Comparison of ENCODE assay signal across 16 cellular contexts in genomic region chr1:181551249-181551648, GRCh38.
DNase-seq lines count a peak whose midpoint lies in the region; ATAC-seq and TF ChIP-seq lines count a peak whose summit lies in the region.
"Had no signal": no experiment of that assay in that cellular context is flagged by ENCODE, and none has a peak within 500 bp of the region (broad histone marks: within the 10 kb centered on the region; RNA-seq: fewer than 3 reads in every experiment).

No MANE protein-coding gene starts in this region.

- H3K4me1 Mint-ChIP-seq in brain (peaks cover 64% of the 10 kb centered on the region), T-cell (no peaks in the 10 kb centered on the region)

- H3K27ac ChIP-seq in lower lobe of right lung (no peak overlapping the region), thyroid gland (no peak overlapping the region), testis (no peak overlapping the region)
- H3K27ac ChIP-seq: upper lobe of left lung, WERI-Rb-1 had no signal

- 9 to 14% methylated on average over 6 of the region's 6 CpGs for WGBS in thyroid gland, 2 donors
- 20 to 64% methylated on average over 2 to 6 of the region's 6 CpGs for WGBS in testis, 2 donors

- CTCF ChIA-PET in T-cell (lab: Charles Lee), result interaction anchor here in 1 of 2 donors (0.7 kb wide), 1 partner anchor 468 kb away, joined by 3 read pairs; no protein-coding TSS in a partner anchor

- POLR2A ChIA-PET in T-cell (lab: Charles Lee), result no interaction called here

- peak; percentile 61 for DNase-seq in NCI-H748 (lab: John Stamatoyannopoulos, UW; ENCODE audit: unreplicated experiment)
- no peak for DNase-seq in NCI-H748 treated with DMSO at 0.1 percent for 48 hours (lab: John Stamatoyannopoulos, UW)
- no peak for DNase-seq in lower lobe of right lung
- peak; percentile 88 to 91 for DNase-seq in thyroid gland
- no peak for DNase-seq in T-cell
- DNase-seq in testis, result no peak
- DNase-seq: DND-41, foreskin fibroblast, NCI-H1092 treated with DMSO at 0.1 percent for 48 hours, upper lobe of left lung, WERI-Rb-1 had no signal

- H3K27ac Mint-ChIP-seq in brain, result peak overlapping the region; percentile 86 to 94 (median 92)
- H3K27ac Mint-ChIP-seq in T-cell, result no peak overlapping the region
- H3K27ac Mint-ChIP-seq: activated naive CD4-positive, alpha-beta T cell treated with anti-CD3 and anti-CD28 coated beads, Interleukin-2, amount 50 U/mL, for 72 hours; natural killer cell treated with Interleukin-12 subunit alpha and Interleukin-12 subunit beta and Interleukin-15 and Interleukin-18, amount 100 ng/mL, for 72 hours had no signal

- H3K27me3 ChIP-seq in lower lobe of right lung (ENCODE audit: low read depth) (no peaks in the 10 kb centered on the region), thyroid gland (no peaks in the 10 kb centered on the region), testis (no peaks in the 10 kb centered on the region)
- H3K27me3 ChIP-seq: upper lobe of left lung had no signal

- H3K36me3 Mint-ChIP-seq in brain (no peaks in the 10 kb centered on the region), T-cell (no peaks in the 10 kb centered on the region)
- H3K36me3 Mint-ChIP-seq: activated naive CD4-positive, alpha-beta T cell treated with anti-CD3 and anti-CD28 coated beads, Interleukin-2, amount 50 U/mL, for 72 hours; natural killer cell treated with Interleukin-12 subunit alpha and Interleukin-12 subunit beta and Interleukin-15 and Interleukin-18, amount 100 ng/mL, for 72 hours had no signal

- H3K36me3 ChIP-seq in lower lobe of right lung (no peaks in the 10 kb centered on the region), thyroid gland (no peaks in the 10 kb centered on the region), testis (ENCODE audit: low read depth, missing control alignments) (no peaks in the 10 kb centered on the region)
- H3K36me3 ChIP-seq: upper lobe of left lung, WERI-Rb-1 had no signal

- intact Hi-C loops in lower lobe of right lung (cut with DNase I), result no loop called here
- intact Hi-C loops in thyroid gland (cut with DNase I), result no loop called here
- intact Hi-C loops in testis (cut with DNase I; ENCODE audit: low total_unique reads), result no loop called here

- TF ChIP-seq POLR2A in thyroid gland (IDR thresholded peaks at IDR 0.05) (no peak), testis (IDR thresholded peaks at IDR 0.05) (no peak)

- peak; percentile 28 to 54 for ATAC-seq in lower lobe of right lung
- ATAC-seq in T-cell (replicated peaks in 1 of 4), result no peak
- no peak for ATAC-seq in GM18861 (IDR thresholded peaks at IDR 0.05; ENCODE audit: unreplicated experiment)
- ATAC-seq: activated naive CD4-positive, alpha-beta T cell treated with anti-CD3 and anti-CD28 coated beads, Interleukin-2, amount 50 U/mL, for 72 hours; natural killer cell treated with Interleukin-12 subunit alpha and Interleukin-12 subunit beta and Interleukin-15 and Interleukin-18, amount 100 ng/mL, for 72 hours had no signal

- no peaks in the 10 kb centered on the region for H3K27me3 Mint-ChIP-seq in brain
- H3K27me3 Mint-ChIP-seq in T-cell, result peaks cover 33 to 46% of the 10 kb centered on the region in 2 donors

- H3K4me3 Mint-ChIP-seq in brain (peak overlapping the region in 4 of 5 experiments; percentile 4 to 64 (median 26)), T-cell (no peak overlapping the region)
- H3K4me3 Mint-ChIP-seq: natural killer cell treated with Interleukin-12 subunit alpha and Interleukin-12 subunit beta and Interleukin-15 and Interleukin-18, amount 100 ng/mL, for 72 hours had no signal

- TF ChIP-seq CTCF in brain (conservative IDR thresholded peaks at IDR 0.05) (no peak), lower lobe of right lung (IDR thresholded peaks at IDR 0.05) (no peak), thyroid gland (IDR thresholded peaks at IDR 0.05) (no peak), testis (IDR thresholded peaks at IDR 0.05) (no peak)

- H3K9me3 ChIP-seq in lower lobe of right lung (no peaks in the 10 kb centered on the region), thyroid gland (no peaks in the 10 kb centered on the region), testis (no peaks in the 10 kb centered on the region)
- H3K9me3 ChIP-seq: upper lobe of left lung had no signal

- H3K4me3 ChIP-seq in lower lobe of right lung (no peak overlapping the region), thyroid gland (replicated peaks in 1 of 3) (no peak overlapping the region), testis (no peak overlapping the region)
- H3K4me3 ChIP-seq: smooth muscle cell, upper lobe of left lung had no signal

- H3K9me3 Mint-ChIP-seq in brain (no peaks in the 10 kb centered on the region), T-cell (no peaks in the 10 kb centered on the region)
- H3K9me3 Mint-ChIP-seq: activated naive CD4-positive, alpha-beta T cell treated with anti-CD3 and anti-CD28 coated beads, Interleukin-2, amount 50 U/mL, for 72 hours; natural killer cell treated with Interleukin-12 subunit alpha and Interleukin-12 subunit beta and Interleukin-15 and Interleukin-18, amount 100 ng/mL, for 72 hours had no signal

- H3K4me1 ChIP-seq in lower lobe of right lung (no peaks in the 10 kb centered on the region), thyroid gland (peaks cover 4 to 5% of the 10 kb centered on the region in 2 donors), testis (no peaks in the 10 kb centered on the region)
- H3K4me1 ChIP-seq: upper lobe of left lung had no signal

Comparison
In these comparisons a context has a peak if more than half of its experiments do, and no peak if none do; other contexts are left out.
1. DNase-seq: peak in NCI-H748 (single experiment) and thyroid gland (2 of 2); none in NCI-H748 treated with DMSO at 0.1 percent for 48 hours (single experiment), lower lobe of right lung (single experiment), T-cell (0 of 34) and testis (single experiment).
2. H3K27ac Mint-ChIP-seq: peak in brain (5 of 5); none in T-cell (0 of 2).
3. H3K4me3 Mint-ChIP-seq: peak in brain (4 of 5); none in T-cell (0 of 3).
4. ATAC-seq: peak in lower lobe of right lung (2 of 2); none in T-cell (0 of 4) and GM18861 (single experiment).